Comparison of ENCODE assay signal across 13 cellular contexts in genomic region chr5:176817369-176817841, GRCh38. TPM values are rescaled to one million over a fixed set of nuclear protein-coding genes. Genes with fewer than 3 reads are reported as not detected.
DNase-seq lines count a peak whose midpoint lies in the region; ATAC-seq and TF ChIP-seq lines count a peak whose summit lies in the region.
"Had no signal": no experiment of that assay in that cellular context is flagged by ENCODE, and none has a peak within 500 bp of the region (broad histone marks: within the 10 kb centered on the region; RNA-seq: fewer than 3 reads in every experiment).

No MANE protein-coding gene starts in this region.

- no peak overlapping the region for H2AK5ac ChIP-seq in H9 (ENCODE audit: insufficient read length, low read length)

- H3K36me3 Mint-ChIP-seq in H9 (ENCODE audit: insufficient read depth in 1 of 3, low read depth in 3 of 3): no peaks in the 10 kb centered on the region
- no peaks in the 10 kb centered on the region for H3K36me3 Mint-ChIP-seq in activated T-cell treated with anti-CD3 and anti-CD28 coated beads, Interleukin-2, amount 50 U/mL, for 24 hours (ENCODE audit: low read depth)
- H3K36me3 Mint-ChIP-seq: type B pancreatic cell had no signal

- no peak overlapping the region for H2BK120ac ChIP-seq in H9 (ENCODE audit: low read depth, low read length, poor library complexity, severe bottlenecking)

- H3T11ph ChIP-seq in H9 (ENCODE audit: low read length): no peak overlapping the region

- no peaks in the 10 kb centered on the region for H3K79me1 ChIP-seq in H9 (ENCODE audit: insufficient read depth, low read depth, low read length, poor library complexity, severe bottlenecking)

- POLR2A ChIA-PET in Panc1 (lab: Charles Lee): no interaction called here

- no peak overlapping the region for H4K5ac ChIP-seq in H9 (ENCODE audit: insufficient read length, low read depth, low read length)

- H3K4ac ChIP-seq in H9 (ENCODE audit: low read depth, low read length): no peak overlapping the region

- no peak overlapping the region for H2BK15ac ChIP-seq in H9 (ENCODE audit: low read depth, low read length)

- no peak overlapping the region for H3K56ac ChIP-seq in H9 (ENCODE audit: insufficient read length, low read depth, low read length)

- H3K9me3 Mint-ChIP-seq in H9: no peaks in the 10 kb centered on the region
- no peaks in the 10 kb centered on the region for H3K9me3 Mint-ChIP-seq in activated T-cell treated with anti-CD3 and anti-CD28 coated beads, Interleukin-2, amount 50 U/mL, for 24 hours
- H3K9me3 Mint-ChIP-seq: activated T-cell treated with anti-CD3 and anti-CD28 coated beads, Interleukin-2, amount 50 U/mL, for 72 hours; type B pancreatic cell had no signal

- CTCF ChIA-PET in Panc1 (lab: Charles Lee): no interaction called here

- H3K79me2 ChIP-seq in ACC112 (ENCODE audit: control insufficient read depth, insufficient read depth, low read length, unreplicated experiment) (no peaks in the 10 kb centered on the region), H9 (ENCODE audit: insufficient read depth, low read length) (no peaks in the 10 kb centered on the region)

- ATAC-seq in Panc1: peak; percentile 31

- no peak for TF ChIP-seq CTCF in H9 (conservative IDR thresholded peaks at IDR 0.05)
- TF ChIP-seq CTCF in Panc1 (IDR thresholded peaks at IDR 0.05): no peak
- TF ChIP-seq CTCF in lower leg skin (IDR thresholded peaks at IDR 0.05): no peak

- peak overlapping the region; percentile 3 for H3K4me2 ChIP-seq in H9 (ENCODE audit: insufficient read depth, insufficient read length, low read length)

- H3K9me3 ChIP-seq in H9 (ENCODE audit: control insufficient read depth, low read depth, low read length): no peaks in the 10 kb centered on the region
- no peaks in the 10 kb centered on the region for H3K9me3 ChIP-seq in Panc1 (ENCODE audit: control insufficient read depth, insufficient read depth, low read depth, low read length)

- no peak overlapping the region for H2BK20ac ChIP-seq in H9 (ENCODE audit: low read depth, low read length, poor library complexity, severe bottlenecking)

- H3K4me3 Mint-ChIP-seq in H9: peak overlapping the region in 1 of 2 experiments; percentile 77; a peak in 2 of 5 replicates
- no peak overlapping the region for H3K4me3 Mint-ChIP-seq in activated T-cell treated with anti-CD3 and anti-CD28 coated beads, Interleukin-2, amount 50 U/mL, for 24 hours

- intact Hi-C loops in Panc1 (cut with micrococcal nuclease; ENCODE audit: unreplicated experiment): no loop called here
- intact Hi-C loops in lower leg skin (cut with DNase I; ENCODE audit: low total_unique reads): no loop called here

- H3K27ac ChIP-seq in ACC112 (ENCODE audit: low read depth, low read length): no peak overlapping the region
- no peak overlapping the region for H3K27ac ChIP-seq in H9 (ENCODE audit: insufficient read length, low read depth, low read length)
- H3K27ac ChIP-seq in Panc1 (ENCODE audit: low read length): no peak overlapping the region
- H3K27ac ChIP-seq: epithelial cell of prostate had no signal

- DNase-seq in H9 (peak; percentile 75), Panc1 (ENCODE audit: low read depth, low spot score) (no peak), iPS-NIHi7 (ENCODE audit: extremely low spot score) (peak; percentile 73), lower leg skin (ENCODE audit: low spot score in 2 of 2) (no peak), CD1c-positive myeloid dendritic cell (ENCODE audit: extremely low spot score) (no peak)
- DNase-seq in stimulated activated naive CD4-positive, alpha-beta T cell (lab: John Stamatoyannopoulos, UW): no peak
- DNase-seq in activated T-cell treated with anti-CD3 and anti-CD28 coated beads, Interleukin-2, amount 50 U/mL, for 24 hours: no peak
- DNase-seq: DND-41 had no signal

- H3K27me3 ChIP-seq in ACC112 (ENCODE audit: insufficient read depth, low read length) (peaks cover 63% of the 10 kb centered on the region), H9 (ENCODE audit: insufficient read depth, low read length) (peaks cover under 1% of the 10 kb centered on the region; the same call in 1 of the 2 replicates), Panc1 (ENCODE audit: control insufficient read depth, insufficient read depth, low read length) (no peaks in the 10 kb centered on the region; the same call in 1 of the 2 replicates)

- H4K20me1 ChIP-seq in H9 (ENCODE audit: control insufficient read depth, insufficient read depth, insufficient read length): no peaks in the 10 kb centered on the region

- no peak overlapping the region for H3K14ac ChIP-seq in H9 (ENCODE audit: insufficient read depth, low read length)

- H3K4me3 ChIP-seq in ACC112 (ENCODE audit: low read depth, low read length) (peak overlapping the region; percentile 57), Panc1 (ENCODE audit: low read depth in 2 of 2, low read length in 2 of 2) (peak overlapping the region; percentile 45 to 53), lower leg skin (ENCODE audit: low read depth, poor library complexity, severe bottlenecking) (no peak overlapping the region)

- H2AFZ ChIP-seq in ACC112 (ENCODE audit: low read length, unreplicated experiment) (no peak overlapping the region), H9 (ENCODE audit: low read length) (no peak overlapping the region)

- H3K23ac ChIP-seq in H9 (ENCODE audit: insufficient read length, low read depth, low read length): no peak overlapping the region

- H3K9ac ChIP-seq in H9 (ENCODE audit: extremely low read depth, insufficient read length, low read length): no peak overlapping the region

- in situ Hi-C loops in Panc1 (cut with HindIII; ENCODE audit: low pct_unique_long_range_greater_than_20kb, low sequenced_read_pairs): no loop called here

- no peak overlapping the region for H4K91ac ChIP-seq in H9 (ENCODE audit: insufficient read length, low read depth, low read length)

- no peak overlapping the region for H2BK12ac ChIP-seq in H9 (ENCODE audit: insufficient read length, low read depth, low read length)

- no CpG with 5 or more reads among the region's 42 CpGs for WGBS in H9 (ENCODE audit: extremely low coverage, insufficient read length, low lambda C conversion rate)
- WGBS in lower leg skin, 2 donors: 4 to 5% methylated on average over 3 to 14 of the region's 42 CpGs

- no TSS peak for BruUV-seq in Panc1 (replicated peaks; lab: Mats Ljungman, UMichigan)

- H3K27me3 Mint-ChIP-seq in H9 (ENCODE audit: low read depth): peaks cover 56% of the 10 kb centered on the region
- peaks cover 79% of the 10 kb centered on the region for H3K27me3 Mint-ChIP-seq in activated T-cell treated with anti-CD3 and anti-CD28 coated beads, Interleukin-2, amount 50 U/mL, for 24 hours

- H3K4me1 Mint-ChIP-seq in H9: peaks cover 44 to 65% of the 10 kb centered on the region in 2 experiments
- H3K4me1 Mint-ChIP-seq in activated T-cell treated with anti-CD3 and anti-CD28 coated beads, Interleukin-2, amount 50 U/mL, for 24 hours (ENCODE audit: low read depth): peaks cover 14% of the 10 kb centered on the region

- H3K18ac ChIP-seq in H9 (ENCODE audit: insufficient read length, low read depth, low read length): no peak overlapping the region

- H3K27ac Mint-ChIP-seq in H9: no peak overlapping the region
- H3K27ac Mint-ChIP-seq in activated T-cell treated with anti-CD3 and anti-CD28 coated beads, Interleukin-2, amount 50 U/mL, for 24 hours: no peak overlapping the region
- H3K27ac Mint-ChIP-seq: activated T-cell treated with anti-CD3 and anti-CD28 coated beads, Interleukin-2, amount 50 U/mL, for 72 hours; type B pancreatic cell had no signal

- H3K36me3 ChIP-seq in ACC112 (ENCODE audit: insufficient read depth, low read length) (no peaks in the 10 kb centered on the region), Panc1 (ENCODE audit: control insufficient read depth, insufficient read depth, low read length) (no peaks in the 10 kb centered on the region)

- H3K4me1 ChIP-seq in ACC112 (ENCODE audit: control insufficient read depth, insufficient read depth, low read length, unreplicated experiment) (no peaks in the 10 kb centered on the region), H9 (ENCODE audit: insufficient read depth, low read length) (no peaks in the 10 kb centered on the region; the same call in 1 of the 2 replicates), Panc1 (ENCODE audit: control insufficient read depth, insufficient read depth, low read length) (no peaks in the 10 kb centered on the region; the same call in 1 of the 2 replicates)

- peaks cover 5% of the 10 kb centered on the region for H3K23me2 ChIP-seq in H9 (ENCODE audit: insufficient read length, low read depth, low read length, poor library complexity, severe bottlenecking)

- no peak for TF ChIP-seq POLR2A in lower leg skin (IDR thresholded peaks at IDR 0.05)

- no peak overlapping the region for H2BK5ac ChIP-seq in H9 (ENCODE audit: insufficient read length, low read length)

- no peak overlapping the region for H4K8ac ChIP-seq in H9 (replicated peaks; ENCODE audit: insufficient read length, low read depth, low read length)

RNA-seq across cellular contexts. Expression of gene UNC5A, which starts 7.0 kb away (rescaled TPM):
- 4.4 and 5.3 TPM in 2 replicates for total RNA-seq in H9 (2021)
- total RNA-seq in Panc1 (2021; ENCODE audit: unreplicated experiment): 0.13 TPM
- 0.28 TPM for polyA plus RNA-seq in Panc1 (2012; ENCODE audit: insufficient read length)
- under 1 TPM in 3 of 4 donors, not detected in 1; 0.13 to 0.25 (median 0.23) TPM for total RNA-seq in lower leg skin
- total RNA-seq: NCI-H460 had no signal

Comparison
In these comparisons a context has a peak if more than half of its experiments do, and no peak if none do; other contexts are left out.
1. DNase-seq: peak in H9 (single experiment) and iPS-NIHi7 (single experiment); none in Panc1 (single experiment), stimulated activated naive CD4-positive, alpha-beta T cell (0 of 6), lower leg skin (0 of 2), activated T-cell treated with anti-CD3 and anti-CD28 coated beads, Interleukin-2, amount 50 U/mL, for 24 hours (single experiment) and CD1c-positive myeloid dendritic cell (single experiment).